10 cellular contexts compared by ENCODE assay signal in the genomic region with DNA sequence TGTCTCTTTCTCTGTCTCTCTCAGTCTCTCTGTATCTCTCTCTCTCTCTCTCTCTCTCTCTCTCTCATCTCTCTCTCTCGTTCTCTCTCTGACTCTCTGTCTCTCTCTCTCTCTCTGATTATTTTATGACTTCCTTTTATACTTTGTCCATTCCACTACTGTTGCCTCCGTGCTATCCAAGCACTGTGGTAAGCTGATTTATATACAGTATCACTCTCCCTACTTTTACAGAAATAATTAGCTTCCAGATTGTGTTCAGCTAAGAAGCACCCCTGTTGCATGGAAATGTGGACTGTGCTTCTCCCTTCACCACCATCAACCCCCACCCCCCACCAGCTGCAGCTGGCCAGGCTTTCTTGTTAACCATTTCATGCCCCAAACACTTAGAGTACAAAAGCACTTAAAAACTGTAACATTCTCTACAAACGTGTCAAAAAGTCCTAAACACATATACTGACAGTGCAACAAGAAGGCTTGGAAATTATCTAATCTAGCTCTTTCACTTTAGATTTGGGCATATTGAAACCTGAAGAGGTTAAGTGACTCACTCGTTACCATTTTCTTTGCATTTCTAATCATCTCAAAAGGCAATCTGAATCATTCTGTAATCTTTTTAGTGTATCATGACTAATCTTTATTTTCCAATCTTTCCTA.
DNase-seq lines count a peak whose midpoint lies in the region; ATAC-seq lines count a peak whose summit lies in the region.
"Had no signal": no experiment of that assay in that cellular context is flagged by ENCODE, and none has a peak within 500 bp of the region (broad histone marks: within the 10 kb centered on the region; RNA-seq: fewer than 3 reads in every experiment).

No MANE protein-coding gene starts in this region.

- ATAC-seq in HG03378 (IDR thresholded peaks at IDR 0.05; ENCODE audit: unreplicated experiment) (peak; percentile 59), HG03457 (IDR thresholded peaks at IDR 0.05; ENCODE audit: unreplicated experiment) (no peak)
- ATAC-seq in stimulated activated naive CD8-positive, alpha-beta T cell treated with anti-CD3 and anti-CD28 coated beads, Interleukin-15, amount 100 ng/mL, for 72 hours = peak; percentile 96

- H3K27me3 Mint-ChIP-seq in activated naive CD4-positive, alpha-beta T cell treated with anti-CD3 and anti-CD28 coated beads, Interleukin-2, amount 50 U/mL, for 24 hours = peaks cover 16% of the 10 kb centered on the region
- peaks cover 26% of the 10 kb centered on the region for H3K27me3 Mint-ChIP-seq in stimulated activated naive CD8-positive, alpha-beta T cell treated with anti-CD3 and anti-CD28 coated beads, Interleukin-15, amount 100 ng/mL, for 72 hours

- H3K36me3 Mint-ChIP-seq in activated naive CD4-positive, alpha-beta T cell treated with anti-CD3 and anti-CD28 coated beads, Interleukin-2, amount 50 U/mL, for 24 hours = no peaks in the 10 kb centered on the region

- peak overlapping the region; percentile 63 for H3K4me3 Mint-ChIP-seq in activated naive CD4-positive, alpha-beta T cell treated with anti-CD3 and anti-CD28 coated beads, Interleukin-2, amount 50 U/mL, for 24 hours
- H3K4me3 Mint-ChIP-seq in stimulated activated naive CD8-positive, alpha-beta T cell treated with anti-CD3 and anti-CD28 coated beads, Interleukin-15, amount 100 ng/mL, for 72 hours = peak overlapping the region; percentile 68

- peaks cover 22% of the 10 kb centered on the region for H3K4me1 Mint-ChIP-seq in activated naive CD4-positive, alpha-beta T cell treated with anti-CD3 and anti-CD28 coated beads, Interleukin-2, amount 50 U/mL, for 24 hours
- H3K4me1 Mint-ChIP-seq in stimulated activated naive CD8-positive, alpha-beta T cell treated with anti-CD3 and anti-CD28 coated beads, Interleukin-15, amount 100 ng/mL, for 72 hours = peaks cover 42% of the 10 kb centered on the region

- DNase-seq in activated naive CD4-positive, alpha-beta T cell (lab: John Stamatoyannopoulos, UW) = no peak
- DNase-seq in caudate nucleus (lab: John Stamatoyannopoulos, UW) = no peak
- DNase-seq in stimulated activated naive CD8-positive, alpha-beta T cell treated with anti-CD3 and anti-CD28 coated beads, Interleukin-15, amount 100 ng/mL, for 72 hours = no peak
- DNase-seq in AG20443 (ENCODE audit: low spot score) = no peak
- DNase-seq in NK-92 (lab: John Stamatoyannopoulos, UW; ENCODE audit: unreplicated experiment) = no peak
- DNase-seq: activated effector memory CD4-positive, alpha-beta T cell treated with Interleukin-2 at 50 U/mL for 16 hours had no signal

- H3K9me3 Mint-ChIP-seq in activated naive CD4-positive, alpha-beta T cell treated with anti-CD3 and anti-CD28 coated beads, Interleukin-2, amount 50 U/mL, for 24 hours = no peaks in the 10 kb centered on the region
- no peaks in the 10 kb centered on the region for H3K9me3 Mint-ChIP-seq in stimulated activated naive CD8-positive, alpha-beta T cell treated with anti-CD3 and anti-CD28 coated beads, Interleukin-15, amount 100 ng/mL, for 72 hours

- H3K27ac ChIP-seq in caudate nucleus (ENCODE audit: low read depth, low read length) = peak overlapping the region; percentile 44
- H3K27ac ChIP-seq: SJSA1 had no signal

- H3K27ac Mint-ChIP-seq in activated naive CD4-positive, alpha-beta T cell treated with anti-CD3 and anti-CD28 coated beads, Interleukin-2, amount 50 U/mL, for 24 hours = peak overlapping the region; percentile 89
- peak overlapping the region in 1 of 2 donors; percentile 2 for H3K27ac Mint-ChIP-seq in stimulated activated naive CD8-positive, alpha-beta T cell treated with anti-CD3 and anti-CD28 coated beads, Interleukin-15, amount 100 ng/mL, for 72 hours
